11 cellular contexts compared by ENCODE assay signal in genomic region chr21:35503646-35504045, GRCh38.
DNase-seq lines count a peak whose midpoint lies in the region; ATAC-seq and TF ChIP-seq lines count a peak whose summit lies in the region.
"Had no signal": no experiment of that assay in that cellular context is flagged by ENCODE, and none has a peak within 500 bp of the region (broad histone marks: within the 10 kb centered on the region; RNA-seq: fewer than 3 reads in every experiment).

No MANE protein-coding gene starts in this region.

- no peaks in the 10 kb centered on the region for H3K27me3 ChIP-seq in CD8-positive, alpha-beta memory T cell (ENCODE audit: insufficient read depth, low read length, poor library complexity, severe bottlenecking)
- peaks cover 0 to 3% of the 10 kb centered on the region in 2 donors for H3K27me3 ChIP-seq in naive thymus-derived CD4-positive, alpha-beta T cell (ENCODE audit: control insufficient read depth in 2 of 2, insufficient read depth in 2 of 2, low read length in 2 of 2)
- H3K27me3 ChIP-seq: tibial artery had no signal

- DNase-seq in CD8-positive, alpha-beta memory T cell, result peak in 1 of 5 donors; percentile 50
- peak; percentile 48 to 59 for DNase-seq in Kasumi-1 (lab: John Stamatoyannopoulos, UW)
- DNase-seq in astrocyte of the spinal cord (ENCODE audit: low read depth, low spot score), result peak; percentile 50
- DNase-seq in naive thymus-derived CD4-positive, alpha-beta T cell, result peak in 7 of 9 donors; percentile 22 to 72 (median 62)
- DNase-seq in 8988T, result no peak
- no peak for DNase-seq in activated CD4-positive, CD25-positive, alpha-beta regulatory T cell treated with anti-CD3 and anti-CD28 coated beads, Interleukin-2, amount 50 U/mL, for 72 hours
- no peak for DNase-seq in epidermal melanocyte (ENCODE audit: insufficient read length, low spot score)
- DNase-seq in nephron progenitor cell, result no peak
- DNase-seq: SHP77, tibial artery had no signal

- no peaks in the 10 kb centered on the region for H3K36me3 ChIP-seq in CD8-positive, alpha-beta memory T cell (ENCODE audit: insufficient read depth, low read length)
- H3K36me3 ChIP-seq in naive thymus-derived CD4-positive, alpha-beta T cell (ENCODE audit: control insufficient read depth in 2 of 3, insufficient read depth in 3 of 3, low read length in 3 of 3), result no peaks in the 10 kb centered on the region
- H3K36me3 ChIP-seq: tibial artery had no signal

- no peaks in the 10 kb centered on the region for H3K9me3 ChIP-seq in CD8-positive, alpha-beta memory T cell (ENCODE audit: low read length)
- no peaks in the 10 kb centered on the region for H3K9me3 ChIP-seq in naive thymus-derived CD4-positive, alpha-beta T cell (ENCODE audit: control insufficient read depth in 2 of 3, low read length in 3 of 3)
- H3K9me3 ChIP-seq: tibial artery had no signal

- in situ Hi-C loops in astrocyte of the spinal cord (cut with HindIII; ENCODE audit: low sequenced_read_pairs), result no loop called here

- ATAC-seq in naive thymus-derived CD4-positive, alpha-beta T cell, result peak; percentile 81

- H3K36me3 Mint-ChIP-seq in CD8-positive, alpha-beta memory T cell, result peaks cover 0 to 5% (median 0%) of the 10 kb centered on the region in 3 donors
- H3K36me3 Mint-ChIP-seq in naive thymus-derived CD4-positive, alpha-beta T cell, result peaks cover 0 to 5% (median 0%) of the 10 kb centered on the region in 5 donors
- peaks cover 8% of the 10 kb centered on the region for H3K36me3 Mint-ChIP-seq in nephron progenitor cell (ENCODE audit: low read depth)

- intact Hi-C loops in naive thymus-derived CD4-positive, alpha-beta T cell (cut with micrococcal nuclease), result loop anchor here in 1 of 2 donors (1.0 to 2.0 kb wide), 3 partner anchors 23 to 615 kb away; no protein-coding TSS in a partner anchor

- POLR2A ChIA-PET in CD8-positive, alpha-beta memory T cell (lab: Charles Lee), result no interaction called here
- POLR2A ChIA-PET in naive thymus-derived CD4-positive, alpha-beta T cell (lab: Charles Lee), result interaction anchor here (0.5 to 2.2 kb wide), 11 partner anchors 22 to 817 kb away, joined by 3 to 14 read pairs (median 4); no protein-coding TSS in a partner anchor

- H3K27ac ChIP-seq in CD8-positive, alpha-beta memory T cell (ENCODE audit: low read depth, low read length), result no peak overlapping the region
- H3K27ac ChIP-seq in naive thymus-derived CD4-positive, alpha-beta T cell (ENCODE audit: low read depth, low read length), result peak overlapping the region; percentile 65
- H3K27ac ChIP-seq: tibial artery had no signal

- peak overlapping the region; percentile 23 for H3K4me3 ChIP-seq in CD8-positive, alpha-beta memory T cell (ENCODE audit: low read length)
- H3K4me3 ChIP-seq in astrocyte of the spinal cord (ENCODE audit: low read depth, low read length), result no peak overlapping the region
- peak overlapping the region; percentile 30 for H3K4me3 ChIP-seq in naive thymus-derived CD4-positive, alpha-beta T cell (ENCODE audit: low read length)
- H3K4me3 ChIP-seq: lung, tibial artery had no signal

- CTCF ChIA-PET in CD8-positive, alpha-beta memory T cell (lab: Charles Lee), result no interaction called here
- CTCF ChIA-PET in naive thymus-derived CD4-positive, alpha-beta T cell (lab: Charles Lee), result interaction anchor here (0.8 kb wide), 1 partner anchor 103 kb away, joined by 3 read pairs; no protein-coding TSS in a partner anchor

- H3K9me3 Mint-ChIP-seq in CD8-positive, alpha-beta memory T cell, result peaks cover 0 to 4% (median 0%) of the 10 kb centered on the region in 5 donors
- peaks cover 0 to 13% (median 0%) of the 10 kb centered on the region in 11 donors for H3K9me3 Mint-ChIP-seq in naive thymus-derived CD4-positive, alpha-beta T cell
- H3K9me3 Mint-ChIP-seq in nephron progenitor cell, result peaks cover 9% of the 10 kb centered on the region

- TF ChIP-seq CTCF in astrocyte of the spinal cord (IDR thresholded peaks at IDR 0.05; ENCODE audit: low read depth, low read length) (no peak), nephron progenitor cell (IDR thresholded peaks at IDR 0.05) (no peak)

- peak overlapping the region in 1 of 7 donors; percentile 12 for H3K4me3 Mint-ChIP-seq in CD8-positive, alpha-beta memory T cell
- H3K4me3 Mint-ChIP-seq in naive thymus-derived CD4-positive, alpha-beta T cell, result peak overlapping the region; percentile 48 to 88 (median 72)
- H3K4me3 Mint-ChIP-seq in nephron progenitor cell, result no peak overlapping the region

- H3K27me3 Mint-ChIP-seq in CD8-positive, alpha-beta memory T cell, result peaks cover 20 to 63% of the 10 kb centered on the region in 2 donors
- peaks cover 0 to 3% (median 0%) of the 10 kb centered on the region in 5 donors for H3K27me3 Mint-ChIP-seq in naive thymus-derived CD4-positive, alpha-beta T cell
- H3K27me3 Mint-ChIP-seq in nephron progenitor cell (ENCODE audit: low read depth, poor library complexity), result peaks cover 8% of the 10 kb centered on the region

- H3K4me1 Mint-ChIP-seq in CD8-positive, alpha-beta memory T cell, result peaks cover 4 to 14% (median 14%) of the 10 kb centered on the region in 3 donors
- H3K4me1 Mint-ChIP-seq in naive thymus-derived CD4-positive, alpha-beta T cell, result peaks cover 33 to 75% (median 67%) of the 10 kb centered on the region in 7 donors
- H3K4me1 Mint-ChIP-seq in nephron progenitor cell, result peaks cover 46% of the 10 kb centered on the region

- peak overlapping the region in 1 of 8 donors; percentile 1 for H3K27ac Mint-ChIP-seq in CD8-positive, alpha-beta memory T cell
- peak overlapping the region; percentile 89 to 99 (median 93) for H3K27ac Mint-ChIP-seq in naive thymus-derived CD4-positive, alpha-beta T cell
- H3K27ac Mint-ChIP-seq in nephron progenitor cell, result no peak overlapping the region

- peaks cover 31% of the 10 kb centered on the region for H3K4me1 ChIP-seq in CD8-positive, alpha-beta memory T cell (ENCODE audit: insufficient read depth, low read length)
- peaks cover 0 to 36% of the 10 kb centered on the region in 2 donors for H3K4me1 ChIP-seq in naive thymus-derived CD4-positive, alpha-beta T cell (ENCODE audit: control insufficient read depth in 2 of 2, insufficient read depth in 2 of 2, low read length in 2 of 2)
- H3K4me1 ChIP-seq: tibial artery had no signal

Comparison
In these comparisons a context has a peak if more than half of its experiments do, and no peak if none do; other contexts are left out.
1. DNase-seq: peak in Kasumi-1 (2 of 2), astrocyte of the spinal cord (single experiment) and naive thymus-derived CD4-positive, alpha-beta T cell (7 of 9); none in 8988T (single experiment), activated CD4-positive, CD25-positive, alpha-beta regulatory T cell treated with anti-CD3 and anti-CD28 coated beads, Interleukin-2, amount 50 U/mL, for 72 hours (single experiment), epidermal melanocyte (single experiment) and nephron progenitor cell (single experiment).